ENCODE assay signal across 10 cellular contexts in genomic region chr6:3884007-3884745, GRCh38. TPM values are rescaled to one million over a fixed set of nuclear protein-coding genes. Genes with fewer than 3 reads are reported as not detected.
DNase-seq lines count a peak whose midpoint lies in the region; ATAC-seq and TF ChIP-seq lines count a peak whose summit lies in the region.
"Had no signal": no experiment of that assay in that cellular context is flagged by ENCODE, and none has a peak within 500 bp of the region (broad histone marks: within the 10 kb centered on the region; RNA-seq: fewer than 3 reads in every experiment).

No MANE protein-coding gene starts in this region.

- H3K4me1 ChIP-seq in HEK293 (ENCODE audit: control insufficient read depth, insufficient read depth, low read length) (no peaks in the 10 kb centered on the region), skeletal muscle satellite cell (ENCODE audit: control insufficient read depth, insufficient read depth, low read length) (peaks cover 29% of the 10 kb centered on the region)

- H3K4me2 ChIP-seq in skeletal muscle satellite cell (ENCODE audit: low read length) = peak overlapping the region; percentile 40
- H3K4me2 ChIP-seq: KMS-11 had no signal

- H3K36me3 ChIP-seq in HEK293 (ENCODE audit: control insufficient read depth in 2 of 2, insufficient read depth in 1 of 2, low read length in 2 of 2) = no peaks in the 10 kb centered on the region
- H3K36me3 ChIP-seq in skeletal muscle satellite cell (ENCODE audit: insufficient read depth, low read length) = no peaks in the 10 kb centered on the region

- intact Hi-C loops in left ventricle myocardium superior (cut with micrococcal nuclease) = loop anchor here (10.0 kb wide), 2 partner anchors 51 to 139 kb away; no protein-coding TSS in a partner anchor

- TF ChIP-seq CTCF in HEK293 (tag by site-specific recombination; IDR thresholded peaks at IDR 0.05) = no peak

- H3K9ac ChIP-seq in skeletal muscle satellite cell (ENCODE audit: low read depth, low read length) = peak overlapping the region; percentile 33
- H3K9ac ChIP-seq: KMS-11 had no signal

- H3K9me3 ChIP-seq in HEK293 (ENCODE audit: control insufficient read depth, insufficient read depth, low read depth, low read length) (no peaks in the 10 kb centered on the region), skeletal muscle satellite cell (replicated peaks; ENCODE audit: low read length) (no peaks in the 10 kb centered on the region)

- DNase-seq in left ventricle myocardium superior = no peak
- no peak for DNase-seq in stimulated activated CD4-positive, alpha-beta T cell treated with anti-CD3 and anti-CD28 coated beads, Interleukin-4, amount 100 ng/mL, for 24 hours
- DNase-seq in CD1c-positive myeloid dendritic cell (ENCODE audit: extremely low spot score) = no peak
- DNase-seq in SK-N-DZ (ENCODE audit: low spot score) = no peak
- DNase-seq: activated effector memory CD4-positive, alpha-beta T cell treated with anti-CD3 and anti-CD28 coated beads, Interleukin-2, amount 50 U/mL, for 16 hours had no signal

- no peaks in the 10 kb centered on the region for H3K27me3 ChIP-seq in skeletal muscle satellite cell (ENCODE audit: control insufficient read depth, insufficient read depth, low read length)

- ATAC-seq in SK-N-SH treated with all-trans-retinoic acid at 6 μM for 48 hours (peak; percentile 88), left ventricle myocardium superior (peak; percentile 54)
- ATAC-seq: HCT116 had no signal

- no peak overlapping the region for H3K27ac ChIP-seq in HEK293 (ENCODE audit: extremely low read depth, low read depth, low read length)
- H3K27ac ChIP-seq: KMS-11 had no signal

- H3K4me3 ChIP-seq in HEK293 (ENCODE audit: low read depth, low read length) (no peak overlapping the region), skeletal muscle satellite cell (ENCODE audit: low read length) (peak overlapping the region; percentile 13)

- CTCF ChIA-PET in HEK293 (lab: Yijun Ruan, JAX) = interaction anchor here (0.5 to 6.3 kb wide), 15 partner anchors 10 to 748 kb away, joined by 3 to 46 read pairs (median 4); partner anchors contain the start of gene FAM50B

- POLR2A ChIA-PET in HEK293 (lab: Yijun Ruan, JAX) = interaction anchor here (0.7 to 1.4 kb wide), 8 partner anchors 10 to 137 kb away, joined by 3 to 6 read pairs (median 3); a partner anchor contains a TSS

TF ChIP-seq in HEK293, 187 proteins besides CTCF, POLR2A, EP300 and RAD21 (continues in another document):
- no peak for TF ChIP-seq ZNF707 (tag by site-specific recombination; IDR thresholded peaks at IDR 0.05)
- TF ChIP-seq ZXDB (tag by site-specific recombination; IDR thresholded peaks at IDR 0.05) = no peak
- no peak for TF ChIP-seq ZNF324 (tag by site-specific recombination; IDR thresholded peaks at IDR 0.05)
- TF ChIP-seq FEZF1 (tag by site-specific recombination; IDR thresholded peaks at IDR 0.05) = peak; percentile 16; the same call in 1 of the 2 replicates
- no peak for TF ChIP-seq INSM2 (tag by site-specific recombination; IDR thresholded peaks at IDR 0.05)
- no peak for TF ChIP-seq ZNF426 (tag by site-specific recombination; IDR thresholded peaks at IDR 0.05)
- no peak for TF ChIP-seq ZNF629 (tag by site-specific recombination; IDR thresholded peaks at IDR 0.05)
- TF ChIP-seq ZNF311 (tag by site-specific recombination; IDR thresholded peaks at IDR 0.05; ENCODE audit: borderline replicate concordance) = no peak
- TF ChIP-seq BCL11A (tag by site-specific recombination; IDR thresholded peaks at IDR 0.05; ENCODE audit: low read depth) = no peak
- TF ChIP-seq ZNF16 (tag by site-specific recombination; IDR thresholded peaks at IDR 0.05; ENCODE audit: low read depth) = no peak
- TF ChIP-seq PRDM1 (tag by site-specific recombination; IDR thresholded peaks at IDR 0.05) = no peak
- peak; percentile 30; the same call in 1 of the 2 replicates for TF ChIP-seq ZNF366 (tag by site-specific recombination; conservative IDR thresholded peaks at IDR 0.05)
- TF ChIP-seq ZBTB1 (tag by site-specific recombination; IDR thresholded peaks at IDR 0.05) = no peak
- peak; percentile 80 for TF ChIP-seq SCRT2 (tag by site-specific recombination; IDR thresholded peaks at IDR 0.05)
- TF ChIP-seq SP2 (tag by site-specific recombination; IDR thresholded peaks at IDR 0.05) = no peak
- TF ChIP-seq ZNF76 (tag by site-specific recombination; IDR thresholded peaks at IDR 0.05; ENCODE audit: borderline replicate concordance, low read depth) = no peak

TF ChIP-seq in SK-N-SH treated with all-trans-retinoic acid at 6 μM for 48 hours, 23 proteins besides CTCF, POLR2A, EP300 and RAD21:
- TF ChIP-seq TSHZ2 (CRISPR knock-in tag; IDR thresholded peaks at IDR 0.05) (no peak), TCF4 (CRISPR knock-in tag; IDR thresholded peaks at IDR 0.05; ENCODE audit: borderline replicate concordance) (no peak), SNAI2 (CRISPR knock-in tag; IDR thresholded peaks at IDR 0.05) (no peak), ISL1 (CRISPR knock-in tag; IDR thresholded peaks at IDR 0.05) (peak; percentile 64), OSR1 (CRISPR knock-in tag; IDR thresholded peaks at IDR 0.05) (no peak), CSDC2 (CRISPR knock-in tag; IDR thresholded peaks at IDR 0.05) (no peak), ZNF565 (CRISPR knock-in tag; conservative IDR thresholded peaks at IDR 0.05; ENCODE audit: low read depth) (no peak), ZFP3 (CRISPR knock-in tag; IDR thresholded peaks at IDR 0.05) (no peak), PPARA (CRISPR knock-in tag; IDR thresholded peaks at IDR 0.05; ENCODE audit: borderline replicate concordance) (no peak)

RNA-seq across cellular contexts. Expression of gene FAM50B, which starts 35.0 kb away (rescaled TPM):
- total RNA-seq in left ventricle myocardium superior = 28.2 TPM
- total RNA-seq in skeletal muscle satellite cell (2012; rRNA removed) = 4.1 and 7.0 TPM in 2 replicates
- 0.12 and 0.25 TPM in 2 replicates for polyA plus RNA-seq in SK-N-DZ (2014; cell fraction: cytosol; rRNA removed)
- 0.16 TPM in 1 of 2 replicates, not detected in the other for polyA plus RNA-seq in SK-N-DZ (2014; cell fraction: nucleus; rRNA removed)
